22 cellular contexts compared by ENCODE assay signal in genomic region chr13:31092631-31093030, GRCh38.
"Had no signal": no experiment of that assay in that cellular context is flagged by ENCODE, and none has a peak within 500 bp of the region (broad histone marks: within the 10 kb centered on the region; RNA-seq: fewer than 3 reads in every experiment).

No MANE protein-coding gene starts in this region.

- H3K36me3 Mint-ChIP-seq: activated naive CD4-positive, alpha-beta T cell treated with anti-CD3 and anti-CD28 coated beads, Interleukin-2, amount 10 ng/mL, durations not matched to agents 7 days and 5 days; immature natural killer cell; natural killer cell; stimulated activated naive B cell treated with anti-CD40 and anti-IgM and Interleukin-4, amounts not matched to agents 10 μg/mL and 1 μg/mL and 100 μg/mL, for 72 hours had no signal

- H3K4me3 Mint-ChIP-seq: activated CD4-positive, alpha-beta memory T cell treated with anti-CD3 and anti-CD28 coated beads, Interleukin-2, amount 10 ng/mL, durations not matched to agents 7 days and 5 days; activated naive CD4-positive, alpha-beta T cell treated with anti-CD3 and anti-CD28 coated beads, Interleukin-2, amount 10 ng/mL, durations not matched to agents 7 days and 5 days; immature natural killer cell; natural killer cell; stimulated activated naive B cell treated with anti-CD40 and anti-IgM and Interleukin-4, amounts not matched to agents 10 μg/mL and 1 μg/mL and 100 μg/mL, for 72 hours had no signal

- H3K9me3 ChIP-seq: left ventricle myocardium inferior, sigmoid colon, transverse colon, vagina had no signal

- H3K4me3 ChIP-seq: cardiac muscle cell, hepatocyte, left ventricle myocardium inferior, sigmoid colon, transverse colon, vagina had no signal

- H3K27ac Mint-ChIP-seq: activated CD4-positive, alpha-beta memory T cell treated with anti-CD3 and anti-CD28 coated beads, Interleukin-2, amount 10 ng/mL, durations not matched to agents 7 days and 5 days; activated naive CD4-positive, alpha-beta T cell treated with anti-CD3 and anti-CD28 coated beads, Interleukin-2, amount 10 ng/mL, durations not matched to agents 7 days and 5 days; immature natural killer cell; natural killer cell; progenitor cell of endocrine pancreas; stimulated activated naive B cell treated with anti-CD40 and anti-IgM and Interleukin-4, amounts not matched to agents 10 μg/mL and 1 μg/mL and 100 μg/mL, for 72 hours had no signal

- H3K4me1 ChIP-seq: left ventricle myocardium inferior, sigmoid colon, vagina had no signal

- ATAC-seq: natural killer cell; stimulated activated naive B cell treated with anti-CD40 and anti-IgM and Interleukin-4, amounts not matched to agents 10 μg/mL and 1 μg/mL and 100 μg/mL, for 72 hours had no signal

- H3K9me3 Mint-ChIP-seq: activated CD4-positive, alpha-beta memory T cell treated with anti-CD3 and anti-CD28 coated beads, Interleukin-2, amount 10 ng/mL, durations not matched to agents 7 days and 5 days; activated naive CD4-positive, alpha-beta T cell treated with anti-CD3 and anti-CD28 coated beads, Interleukin-2, amount 10 ng/mL, durations not matched to agents 7 days and 5 days; immature natural killer cell; natural killer cell; stimulated activated naive B cell treated with anti-CD40 and anti-IgM and Interleukin-4, amounts not matched to agents 10 μg/mL and 1 μg/mL and 100 μg/mL, for 72 hours had no signal

- DNase-seq: activated CD4-positive, alpha-beta memory T cell treated with anti-CD3 and anti-CD28 coated beads, Interleukin-2, amount 10 ng/mL, durations not matched to agents 7 days and 5 days; activated CD4-positive, alpha-beta T cell treated with anti-CD3 and anti-CD28 coated beads for 4 hours; activated CD4-positive, CD25-positive, alpha-beta regulatory T cell; activated effector memory CD4-positive, alpha-beta T cell treated with anti-CD3 and anti-CD28 coated beads, Interleukin-2, amount 50 U/mL, for 16 hours; activated naive CD4-positive, alpha-beta T cell treated with anti-CD3 and anti-CD28 coated beads, Interleukin-2, amount 10 ng/mL, durations not matched to agents 7 days and 5 days; activated T-cell treated with anti-CD3 and anti-CD28 coated beads for 4 hours; cortex of kidney; erythroblast; immature natural killer cell; left ventricle myocardium inferior; midbrain; natural killer cell; retina; sigmoid colon; stimulated activated CD4-positive, alpha-beta T cell treated with anti-CD3 and anti-CD28 coated beads, Interleukin-2, amount 100 ng/mL, for 48 hours; stimulated activated CD8-positive, alpha-beta memory T cell treated with anti-CD3 and anti-CD28 coated beads, Interleukin-4, amount 100 ng/mL, for 48 hours; stimulated activated naive B cell treated with anti-CD40 and anti-IgM and Interleukin-4, amounts not matched to agents 10 μg/mL and 1 μg/mL and 100 μg/mL, for 72 hours; transverse colon had no signal

- H3K36me3 ChIP-seq: cardiac muscle cell, left ventricle myocardium inferior, sigmoid colon, transverse colon, vagina had no signal

- H3K27ac ChIP-seq: cardiac muscle cell, hepatocyte, left ventricle myocardium inferior, sigmoid colon, transverse colon, vagina had no signal

- H3K27me3 ChIP-seq: cardiac muscle cell, hepatocyte, sigmoid colon, transverse colon, vagina had no signal
